In the genomic region with DNA sequence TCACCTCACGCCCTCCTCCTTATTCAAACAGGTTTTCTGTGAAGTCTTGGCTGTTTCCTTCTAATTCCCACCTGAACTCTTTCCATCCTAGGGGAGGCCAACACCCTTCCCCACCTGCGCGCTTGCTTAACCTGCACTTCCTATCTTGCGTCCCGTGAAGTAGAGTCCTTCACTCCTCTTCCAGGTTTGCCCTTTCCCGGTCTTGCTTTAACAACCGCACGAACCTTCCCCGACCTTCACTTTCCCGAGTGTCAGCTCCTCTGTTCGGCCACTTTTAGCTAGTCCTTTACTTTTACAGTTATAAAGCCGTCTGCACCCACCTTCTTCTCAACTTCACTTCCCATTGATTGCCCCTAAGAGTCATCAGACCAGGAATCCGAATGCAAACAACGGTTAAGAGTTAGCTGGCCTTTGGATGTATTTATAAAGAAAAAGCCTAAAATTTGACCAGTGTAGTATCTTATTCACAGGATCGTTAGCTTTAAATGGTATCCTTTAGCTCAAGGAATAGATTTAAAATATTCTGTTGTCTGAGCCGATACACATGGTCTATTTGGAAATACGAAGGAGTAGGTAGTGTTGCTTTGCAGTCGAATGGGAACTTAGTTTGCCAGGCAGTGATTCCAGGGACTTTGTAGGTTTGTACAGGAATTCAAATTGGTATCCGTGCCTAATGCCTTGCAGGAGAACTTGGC, we compare ENCODE assay signal across 8 cellular contexts. TPM values are rescaled to one million over a fixed set of nuclear protein-coding genes. Genes with fewer than 3 reads are reported as not detected.
DNase-seq lines count a peak whose midpoint lies in the region; ATAC-seq and TF ChIP-seq lines count a peak whose summit lies in the region.

No MANE protein-coding gene starts in this region.

- CTCF ChIA-PET in PC-9 (lab: Charles Lee): interaction anchor here (2.4 kb wide), 1 partner anchor 216 kb away, joined by 7 read pairs; no protein-coding TSS in a partner anchor

- H3K27ac ChIP-seq in cardiac muscle cell (peak overlapping the region; percentile 79), PC-9 (peak overlapping the region; percentile 50), dorsolateral prefrontal cortex (peak overlapping the region; percentile 86 to 100 (median 98)), muscle layer of duodenum (ENCODE audit: low read length) (peak overlapping the region; percentile 95)

- no peaks in the 10 kb centered on the region for H3K27me3 ChIP-seq in cardiac muscle cell
- H3K27me3 ChIP-seq in PC-9 (ENCODE audit: insufficient read depth, low read depth): no peaks in the 10 kb centered on the region
- H3K27me3 ChIP-seq in dorsolateral prefrontal cortex: no peaks in the 10 kb centered on the region
- no peaks in the 10 kb centered on the region for H3K27me3 ChIP-seq in muscle layer of duodenum (ENCODE audit: low read depth, low read length)

- no peaks in the 10 kb centered on the region for H3K9me2 ChIP-seq in PC-9 (ENCODE audit: insufficient read depth)

- TSS peak; percentile 27 for BruUV-seq in PC-9 (replicated peaks; lab: Mats Ljungman, UMichigan)

- DNase-seq in cardiac muscle cell (ENCODE audit: low read depth in 1 of 2, low spot score in 1 of 2): peak in 1 of 2 donors; percentile 28
- no peak for DNase-seq in left ventricle myocardium superior
- peak in 1 of 2 experiments; percentile 50 for DNase-seq in PC-9
- peak in 1 of 10 donors; percentile 31 for DNase-seq in dorsolateral prefrontal cortex
- no peak for DNase-seq in stimulated activated CD4-positive, alpha-beta T cell treated with anti-CD3 and anti-CD28 coated beads, Interleukin-4, amount 100 ng/mL, for 1 hour
- no peak for DNase-seq in activated CD8-positive, alpha-beta memory T cell treated with anti-CD3 and anti-CD28 coated beads for 24 hours

- H3K9me3 ChIP-seq in cardiac muscle cell (ENCODE audit: low read depth): no peaks in the 10 kb centered on the region
- no peaks in the 10 kb centered on the region for H3K9me3 ChIP-seq in PC-9 (ENCODE audit: insufficient read depth, low read depth)
- no peaks in the 10 kb centered on the region for H3K9me3 ChIP-seq in muscle layer of duodenum (ENCODE audit: control insufficient read depth in 1 of 2, low read length in 2 of 2)

- H3K36me3 ChIP-seq in cardiac muscle cell: no peaks in the 10 kb centered on the region
- no peaks in the 10 kb centered on the region for H3K36me3 ChIP-seq in PC-9 (ENCODE audit: low read depth)
- no peaks in the 10 kb centered on the region for H3K36me3 ChIP-seq in muscle layer of duodenum (ENCODE audit: control insufficient read depth in 1 of 2, insufficient read depth in 2 of 2, low read length in 2 of 2)

- H3K4me2 ChIP-seq in PC-9: peak overlapping the region; percentile 92

- H3F3A ChIP-seq in PC-9 (ENCODE audit: insufficient read depth, low read depth): peaks cover 23% of the 10 kb centered on the region

- POLR2A ChIA-PET in PC-9 (lab: Charles Lee; ENCODE audit: unreplicated experiment): interaction anchor here (0.6 kb wide), 1 partner anchor 508 kb away, joined by 6 read pairs; no protein-coding TSS in a partner anchor

- ATAC-seq in left ventricle myocardium superior (no peak), GM18498 (IDR thresholded peaks at IDR 0.05; ENCODE audit: unreplicated experiment) (no peak)

- intact Hi-C loops in left ventricle myocardium superior (cut with micrococcal nuclease) (loop anchor here (10.0 kb wide), 1 partner anchor 52 kb away; no protein-coding TSS in a partner anchor), PC-9 (cut with micrococcal nuclease; ENCODE audit: unreplicated experiment) (loop anchor here (5.0 to 10.0 kb wide), 4 partner anchors 102 to 712 kb away; partner anchors contain the start of genes NEK2 and SLC30A1), dorsolateral prefrontal cortex (cut with DNase I) (loop anchor here (2.0 to 10.0 kb wide), 5 partner anchors 81 to 602 kb away; partner anchors contain the start of gene PACC1 (in 2 of the 2))

- peaks cover 32% of the 10 kb centered on the region for H3K4me1 ChIP-seq in cardiac muscle cell (ENCODE audit: low read depth)
- peaks cover 51% of the 10 kb centered on the region for H3K4me1 ChIP-seq in PC-9 (replicated peaks; ENCODE audit: insufficient read depth)
- H3K4me1 ChIP-seq in muscle layer of duodenum (ENCODE audit: control insufficient read depth in 1 of 2, insufficient read depth in 2 of 2, low read length in 2 of 2): peaks cover 3 to 44% of the 10 kb centered on the region in 2 donors

- peaks cover 55% of the 10 kb centered on the region for H3K79me2 ChIP-seq in PC-9 (ENCODE audit: low read depth)

- no peaks in the 10 kb centered on the region for H4K20me1 ChIP-seq in PC-9 (ENCODE audit: insufficient read depth)

- peak overlapping the region; percentile 84 for H2AFZ ChIP-seq in PC-9

- TF ChIP-seq CTCF in cardiac muscle cell (IDR thresholded peaks at IDR 0.05; ENCODE audit: low read depth, low read length) (no peak), PC-9 (conservative IDR thresholded peaks at IDR 0.05) (no peak), dorsolateral prefrontal cortex (IDR thresholded peaks at IDR 0.05 in 54 of 56, conservative IDR thresholded peaks at IDR 0.05 in 2 of 56; ENCODE audit: low read depth in 1 of 56, partially characterized antibody in 56 of 56) (no peak)

- H3K4me3 ChIP-seq in cardiac muscle cell: peak overlapping the region; percentile 63
- H3K4me3 ChIP-seq in PC-9: peak overlapping the region; percentile 89
- H3K4me3 ChIP-seq in dorsolateral prefrontal cortex: peak overlapping the region; percentile 67 to 100 (median 93)
- H3K4me3 ChIP-seq in muscle layer of duodenum (ENCODE audit: low read depth in 1 of 2, low read length in 2 of 2): peak overlapping the region; percentile 94 to 95

RNA-seq across cellular contexts. Expression of gene PPP2R5A, which starts 1.4 kb away (rescaled TPM):
- 51.7 and 70.4 TPM in 2 replicates for total RNA-seq in cardiac muscle cell
- 65.0 and 67.4 TPM in 2 replicates for polyA plus RNA-seq in cardiac muscle cell
- 80.7 TPM for total RNA-seq in left ventricle myocardium superior
- total RNA-seq in PC-9 (2021): 22.8 and 26.7 TPM in 2 replicates
- total RNA-seq in dorsolateral prefrontal cortex: 10 to 100 TPM; 20.1 to 45.5 (median 29.2) TPM
